In genomic region chr6:170206931-170207431, GRCh38 we compare ENCODE assay signal across 26 cellular contexts.
A peak's percentile ranks its signal among the peaks of the same experiment; 100 is the strongest.
DNase-seq lines count a peak whose midpoint lies in the region; ATAC-seq lines count a peak whose summit lies in the region.
"Had no signal": no experiment of that assay in that cellular context is flagged by ENCODE, and none has a peak within 500 bp of the region (broad histone marks: within the 10 kb centered on the region; RNA-seq: fewer than 3 reads in every experiment).

No MANE protein-coding gene starts in this region.

- peaks cover 0 to 29% (median 0%) of the 10 kb centered on the region in 3 experiments for H3K27me3 ChIP-seq in neuronal stem cell (ENCODE audit: control insufficient read depth in 3 of 3, insufficient read depth in 3 of 3, low read depth in 1 of 3, low read length in 3 of 3)
- H3K27me3 ChIP-seq: hepatocyte, thyroid gland had no signal

- no peaks in the 10 kb centered on the region for H3K79me1 ChIP-seq in neuronal stem cell (ENCODE audit: low read depth, low read length)

- H3K14ac ChIP-seq in neuronal stem cell (ENCODE audit: low read length): peak overlapping the region; percentile 91

- peak overlapping the region; percentile 92 for H2BK12ac ChIP-seq in neuronal stem cell (ENCODE audit: low read length)

- peak overlapping the region; percentile 59 for H3K23ac ChIP-seq in neuronal stem cell (ENCODE audit: low read depth, low read length, poor library complexity)

- H2BK5ac ChIP-seq in neuronal stem cell (ENCODE audit: low read length): peak overlapping the region; percentile 55

- peak; percentile 3 for DNase-seq in activated CD4-positive, alpha-beta T cell treated with anti-CD3 and anti-CD28 coated beads for 1 hour
- DNase-seq in activated CD4-positive, alpha-beta T cell treated with anti-CD3 and anti-CD28 coated beads for 36 hours: no peak
- DNase-seq in D341Med (ENCODE audit: low spot score) (peak; percentile 12), neuronal stem cell (ENCODE audit: low spot score) (no peak), NCI-H1105 (lab: John Stamatoyannopoulos, UW) (no peak)
- peak; percentile 4 for DNase-seq in activated T-helper 2 cell treated with anti-CD3 and anti-CD28 coated beads, Interferon-gamma antibody, Interleukin-2, Interleukin-4, amounts not matched to agents 10 μg/mL and 5 μg/mL and 100 μg/mL, durations not matched to agents 14 hours and 24 hours and 36 hours (ENCODE audit: low spot score)
- DNase-seq: activated CD4-positive, alpha-beta T cell treated with anti-CD3 and anti-CD28 coated beads for 4 hours; DMS79; effector CD4-positive, alpha-beta T cell; erythroblast; HFFc6; immature natural killer cell; MV-4-11; NCI-H1930; SHP77; stimulated activated CD4-positive, alpha-beta T cell treated with anti-CD3 and anti-CD28 coated beads, Interleukin-4, amount 100 ng/mL, for 1 hour; stimulated activated naive CD4-positive, alpha-beta T cell treated with Interleukin-2 at 50 U/mL for 16 hours; T-helper 1 cell; thyroid gland had no signal

- no peak overlapping the region for H3K27ac Mint-ChIP-seq in activated CD4-positive, alpha-beta T cell treated with anti-CD3 and anti-CD28 coated beads for 36 hours
- no peak overlapping the region for H3K27ac Mint-ChIP-seq in activated T-helper 2 cell treated with anti-CD3 and anti-CD28 coated beads, Interferon-gamma antibody, Interleukin-2, Interleukin-4, amounts not matched to agents 10 μg/mL and 5 μg/mL and 100 μg/mL, durations not matched to agents 14 hours and 24 hours and 36 hours
- H3K27ac Mint-ChIP-seq: activated naive CD8-positive, alpha-beta T cell treated with anti-CD3 and anti-CD28 coated beads, Interleukin-2, amount 10 ng/mL, durations not matched to agents 7 days and 5 days; B cell; HFFc6; immature natural killer cell had no signal

- peak overlapping the region; percentile 78 for H2BK120ac ChIP-seq in neuronal stem cell (ENCODE audit: low read depth, low read length)

- no CpG with 5 or more reads among the region's 8 CpGs for WGBS in neuronal stem cell (ENCODE audit: extremely low coverage in 2 of 2, insufficient read length in 2 of 2, insufficient replicate concordance in 1 of 2), 2 donors

- POLR2A ChIA-PET in activated CD4-positive, alpha-beta T cell treated with anti-CD3 and anti-CD28 coated beads for 36 hours (lab: Charles Lee): no interaction called here

- H3K4me3 Mint-ChIP-seq in activated CD4-positive, alpha-beta T cell treated with anti-CD3 and anti-CD28 coated beads for 36 hours: no peak overlapping the region
- no peak overlapping the region for H3K4me3 Mint-ChIP-seq in activated T-helper 2 cell treated with anti-CD3 and anti-CD28 coated beads, Interferon-gamma antibody, Interleukin-2, Interleukin-4, amounts not matched to agents 10 μg/mL and 5 μg/mL and 100 μg/mL, durations not matched to agents 14 hours and 24 hours and 36 hours (ENCODE audit: low read depth)
- H3K4me3 Mint-ChIP-seq: activated naive CD8-positive, alpha-beta T cell treated with anti-CD3 and anti-CD28 coated beads, Interleukin-2, amount 10 ng/mL, durations not matched to agents 7 days and 5 days; B cell; HFFc6; immature natural killer cell had no signal

- peaks cover 10% of the 10 kb centered on the region for H3K9me3 Mint-ChIP-seq in activated CD4-positive, alpha-beta T cell treated with anti-CD3 and anti-CD28 coated beads for 36 hours (ENCODE audit: low read depth)
- H3K9me3 Mint-ChIP-seq in activated T-helper 2 cell treated with anti-CD3 and anti-CD28 coated beads, Interferon-gamma antibody, Interleukin-2, Interleukin-4, amounts not matched to agents 10 μg/mL and 5 μg/mL and 100 μg/mL, durations not matched to agents 14 hours and 24 hours and 36 hours: peaks cover 31% of the 10 kb centered on the region

- peak overlapping the region; percentile 93 for H3K18ac ChIP-seq in neuronal stem cell (ENCODE audit: low read length)

- H3K36me3 ChIP-seq in neuronal stem cell (replicated peaks in 1 of 2; ENCODE audit: control insufficient read depth in 2 of 2, insufficient read depth in 2 of 2, low read length in 2 of 2): peaks cover 0 to 4% of the 10 kb centered on the region in 2 donors
- H3K36me3 ChIP-seq: thyroid gland had no signal

- peak overlapping the region; percentile 90 for H2AK5ac ChIP-seq in neuronal stem cell (ENCODE audit: low read depth, low read length)

- no peak overlapping the region for H3K27ac ChIP-seq in neuronal stem cell (replicated peaks; ENCODE audit: low read length)
- H3K27ac ChIP-seq: hepatocyte, thyroid gland had no signal

- no peak overlapping the region for H2AFZ ChIP-seq in neuronal stem cell (ENCODE audit: low read length)
- H2AFZ ChIP-seq: hepatocyte had no signal

- H3K4ac ChIP-seq in neuronal stem cell (ENCODE audit: low read length): peak overlapping the region; percentile 91

- H4K91ac ChIP-seq in neuronal stem cell (ENCODE audit: low read depth, low read length, poor library complexity): peak overlapping the region; percentile 87

- peaks cover 0 to 22% of the 10 kb centered on the region in 2 donors for H3K4me1 ChIP-seq in neuronal stem cell (ENCODE audit: control insufficient read depth in 2 of 2, insufficient read depth in 1 of 2, low read depth in 1 of 2, low read length in 2 of 2)
- H3K4me1 ChIP-seq: thyroid gland had no signal

- H4K8ac ChIP-seq in neuronal stem cell (ENCODE audit: low read depth, low read length): no peak overlapping the region

- H3K4me2 ChIP-seq in neuronal stem cell (ENCODE audit: insufficient read depth, low read length, poor library complexity, severe bottlenecking): no peak overlapping the region
- H3K4me2 ChIP-seq: hepatocyte, smooth muscle cell had no signal

- no peak for ATAC-seq in activated CD4-positive, alpha-beta T cell treated with anti-CD3 and anti-CD28 coated beads for 36 hours
- ATAC-seq in GM21423 (IDR thresholded peaks at IDR 0.05; ENCODE audit: unreplicated experiment): no peak
- no peak for ATAC-seq in HG03025 (IDR thresholded peaks at IDR 0.05; ENCODE audit: low FRiP score, unreplicated experiment)
- ATAC-seq: mucosa of descending colon had no signal

- H3K4me1 Mint-ChIP-seq in activated CD4-positive, alpha-beta T cell treated with anti-CD3 and anti-CD28 coated beads for 36 hours: no peaks in the 10 kb centered on the region
- no peaks in the 10 kb centered on the region for H3K4me1 Mint-ChIP-seq in activated T-helper 2 cell treated with anti-CD3 and anti-CD28 coated beads, Interferon-gamma antibody, Interleukin-2, Interleukin-4, amounts not matched to agents 10 μg/mL and 5 μg/mL and 100 μg/mL, durations not matched to agents 14 hours and 24 hours and 36 hours (ENCODE audit: low read depth)
- H3K4me1 Mint-ChIP-seq: activated naive CD8-positive, alpha-beta T cell treated with anti-CD3 and anti-CD28 coated beads, Interleukin-2, amount 10 ng/mL, durations not matched to agents 7 days and 5 days; B cell had no signal

- peak overlapping the region in 1 of 2 donors; percentile 12 for H3K4me3 ChIP-seq in neuronal stem cell (ENCODE audit: low read length in 2 of 2)
- H3K4me3 ChIP-seq: hepatocyte, mucosa of descending colon, smooth muscle cell, thyroid gland had no signal

- intact Hi-C loops in activated CD4-positive, alpha-beta T cell treated with anti-CD3 and anti-CD28 coated beads for 36 hours (cut with DNase I, micrococcal nuclease): no loop called here
- intact Hi-C loops in activated T-helper 2 cell treated with anti-CD3 and anti-CD28 coated beads, Interferon-gamma antibody, Interleukin-2, Interleukin-4, amounts not matched to agents 10 μg/mL and 5 μg/mL and 100 μg/mL, durations not matched to agents 14 hours and 24 hours and 36 hours (cut with micrococcal nuclease): no loop called here

- peak overlapping the region; percentile 79 for H2BK15ac ChIP-seq in neuronal stem cell (ENCODE audit: low read length)

- H3K9me3 ChIP-seq in neuronal stem cell (replicated peaks in 1 of 2; ENCODE audit: control insufficient read depth in 2 of 2, insufficient read depth in 1 of 2, low read depth in 1 of 2, low read length in 2 of 2): peaks cover 0 to 5% of the 10 kb centered on the region in 2 donors
- H3K9me3 ChIP-seq: mucosa of descending colon, thyroid gland had no signal

- H3K36me3 Mint-ChIP-seq in activated CD4-positive, alpha-beta T cell treated with anti-CD3 and anti-CD28 coated beads for 36 hours (ENCODE audit: low read depth): no peaks in the 10 kb centered on the region
- no peaks in the 10 kb centered on the region for H3K36me3 Mint-ChIP-seq in activated T-helper 2 cell treated with anti-CD3 and anti-CD28 coated beads, Interferon-gamma antibody, Interleukin-2, Interleukin-4, amounts not matched to agents 10 μg/mL and 5 μg/mL and 100 μg/mL, durations not matched to agents 14 hours and 24 hours and 36 hours (ENCODE audit: low read depth)
- H3K36me3 Mint-ChIP-seq: immature natural killer cell had no signal

- CTCF ChIA-PET in activated CD4-positive, alpha-beta T cell treated with anti-CD3 and anti-CD28 coated beads for 36 hours (lab: Charles Lee): no interaction called here

- peak overlapping the region; percentile 75 for H3K9ac ChIP-seq in neuronal stem cell (ENCODE audit: low read depth, low read length, poor library complexity)

- no peaks in the 10 kb centered on the region for H3K27me3 Mint-ChIP-seq in activated CD4-positive, alpha-beta T cell treated with anti-CD3 and anti-CD28 coated beads for 36 hours
- no peaks in the 10 kb centered on the region for H3K27me3 Mint-ChIP-seq in activated T-helper 2 cell treated with anti-CD3 and anti-CD28 coated beads, Interferon-gamma antibody, Interleukin-2, Interleukin-4, amounts not matched to agents 10 μg/mL and 5 μg/mL and 100 μg/mL, durations not matched to agents 14 hours and 24 hours and 36 hours (ENCODE audit: low read depth)

Comparison
In these comparisons a context has a peak if more than half of its experiments do, and no peak if none do; other contexts are left out.
1. DNase-seq: peak in activated CD4-positive, alpha-beta T cell treated with anti-CD3 and anti-CD28 coated beads for 1 hour (single experiment), D341Med (single experiment) and activated T-helper 2 cell treated with anti-CD3 and anti-CD28 coated beads, Interferon-gamma antibody, Interleukin-2, Interleukin-4, amounts not matched to agents 10 μg/mL and 5 μg/mL and 100 μg/mL, durations not matched to agents 14 hours and 24 hours and 36 hours (single experiment); none in activated CD4-positive, alpha-beta T cell treated with anti-CD3 and anti-CD28 coated beads for 36 hours (single experiment), neuronal stem cell (single experiment) and NCI-H1105 (single experiment).